In the genomic region with DNA sequence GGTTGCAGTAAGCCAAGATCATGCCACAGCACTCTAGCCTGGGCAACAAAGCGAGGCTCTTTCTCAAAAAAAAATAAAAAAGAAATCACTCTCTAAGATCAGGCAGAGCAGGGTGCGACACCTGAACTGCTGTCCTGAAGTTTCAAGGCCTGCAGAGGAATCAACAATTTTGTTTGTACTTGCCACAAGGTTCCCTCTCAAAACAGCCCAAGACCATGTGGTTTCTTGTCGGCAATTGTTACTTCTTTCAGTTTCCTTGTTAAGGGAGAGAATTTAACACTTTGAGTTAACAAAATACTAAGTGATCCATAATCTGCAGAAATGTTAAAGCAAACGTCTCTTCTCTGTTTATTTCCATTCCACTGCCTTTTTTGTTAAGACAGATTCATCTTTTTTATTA, we compare ENCODE assay signal across 25 cellular contexts. TPM values are rescaled to one million over a fixed set of nuclear protein-coding genes. Genes with fewer than 3 reads are reported as not detected.
DNase-seq lines count a peak whose midpoint lies in the region; ATAC-seq and TF ChIP-seq lines count a peak whose summit lies in the region.
"Had no signal": no experiment of that assay in that cellular context is flagged by ENCODE, and none has a peak within 500 bp of the region (broad histone marks: within the 10 kb centered on the region; RNA-seq: fewer than 3 reads in every experiment).

No MANE protein-coding gene starts in this region.

- H4K20me1 ChIP-seq in smooth muscle cell (ENCODE audit: low read depth) = peaks cover 95% of the 10 kb centered on the region

- H3K27ac ChIP-seq in smooth muscle cell (ENCODE audit: low read depth) = peak overlapping the region; percentile 73
- H3K27ac ChIP-seq: esophagus squamous epithelium, right lobe of liver, SJSA1, suprapubic skin, WERI-Rb-1 had no signal

- no peak overlapping the region for H3K4me2 ChIP-seq in smooth muscle cell

- H3K9me3 Mint-ChIP-seq in activated naive CD4-positive, alpha-beta T cell treated with anti-CD3 and anti-CD28 coated beads for 36 hours = no peaks in the 10 kb centered on the region
- H3K9me3 Mint-ChIP-seq in HFFc6 = no peaks in the 10 kb centered on the region
- H3K9me3 Mint-ChIP-seq in activated naive CD8-positive, alpha-beta T cell (ENCODE audit: low read depth) = no peaks in the 10 kb centered on the region
- H3K9me3 Mint-ChIP-seq: H9 had no signal

- TF ChIP-seq CTCF in HFFc6 (IDR thresholded peaks at IDR 0.05) (no peak), smooth muscle cell (IDR thresholded peaks at IDR 0.05; ENCODE audit: borderline replicate concordance, insufficient read depth, poor library complexity, severe bottlenecking) (no peak)

- H3K9ac ChIP-seq in smooth muscle cell (ENCODE audit: low read depth) = no peak overlapping the region

- no peak overlapping the region for H3K4me3 Mint-ChIP-seq in activated naive CD4-positive, alpha-beta T cell treated with anti-CD3 and anti-CD28 coated beads for 36 hours
- H3K4me3 Mint-ChIP-seq in HFFc6 = no peak overlapping the region
- H3K4me3 Mint-ChIP-seq in activated naive CD8-positive, alpha-beta T cell = peak overlapping the region; percentile 5
- H3K4me3 Mint-ChIP-seq: H9 had no signal

- peaks cover 46% of the 10 kb centered on the region for H3K4me1 Mint-ChIP-seq in activated naive CD4-positive, alpha-beta T cell treated with anti-CD3 and anti-CD28 coated beads for 36 hours (ENCODE audit: low read depth)
- peaks cover 31% of the 10 kb centered on the region for H3K4me1 Mint-ChIP-seq in HFFc6 (ENCODE audit: low read depth)
- H3K4me1 Mint-ChIP-seq in activated naive CD8-positive, alpha-beta T cell (ENCODE audit: low read depth) = peaks cover 60% of the 10 kb centered on the region
- H3K4me1 Mint-ChIP-seq: H9 had no signal

- CTCF ChIA-PET in activated naive CD4-positive, alpha-beta T cell treated with anti-CD3 and anti-CD28 coated beads for 36 hours (lab: Charles Lee) = interaction anchor here (1.1 kb wide), 1 partner anchor 21 kb away, joined by 3 read pairs; no protein-coding TSS in a partner anchor

- no peaks in the 10 kb centered on the region for H3K9me3 ChIP-seq in smooth muscle cell (replicated peaks; ENCODE audit: low read depth)
- H3K9me3 ChIP-seq: esophagus squamous epithelium, ovary, right lobe of liver, SJSA1, suprapubic skin had no signal

- peaks cover 60% of the 10 kb centered on the region for H3K79me2 ChIP-seq in smooth muscle cell (ENCODE audit: low read depth)

- H3K4me3 ChIP-seq in smooth muscle cell = no peak overlapping the region
- H3K4me3 ChIP-seq: esophagus squamous epithelium, ovary, right lobe of liver, SJSA1, suprapubic skin had no signal

- 80% methylated on average over 4 of the region's 4 CpGs for WGBS in smooth muscle cell (ENCODE audit: low lambda C conversion rate)

- intact Hi-C loops in activated naive CD4-positive, alpha-beta T cell treated with anti-CD3 and anti-CD28 coated beads for 36 hours (cut with micrococcal nuclease) = no loop called here

- ATAC-seq in HG02571 (IDR thresholded peaks at IDR 0.05; ENCODE audit: unreplicated experiment) = no peak
- no peak for ATAC-seq in SK-N-SH treated with all-trans-retinoic acid at 6 μM for 48 hours
- ATAC-seq: right lobe of liver had no signal

- H3F3A ChIP-seq in smooth muscle cell (ENCODE audit: low read depth) = peaks cover 19% of the 10 kb centered on the region

- H2AFZ ChIP-seq in smooth muscle cell (ENCODE audit: low read depth) = no peak overlapping the region

- H3K4me1 ChIP-seq in smooth muscle cell (ENCODE audit: low read depth) = no peaks in the 10 kb centered on the region
- H3K4me1 ChIP-seq: suprapubic skin had no signal

- no peaks in the 10 kb centered on the region for H3K36me3 ChIP-seq in smooth muscle cell (ENCODE audit: low read depth)
- H3K36me3 ChIP-seq: ovary, right lobe of liver, SJSA1 had no signal

- peak; percentile 29 for DNase-seq in activated naive CD4-positive, alpha-beta T cell treated with anti-CD3 and anti-CD28 coated beads for 36 hours
- no peak for DNase-seq in activated naive CD4-positive, alpha-beta T cell treated with Interleukin-2 at 50 U/mL for 16 hours
- DNase-seq in HFFc6 (no peak), smooth muscle cell (lab: John Stamatoyannopoulos, UW; ENCODE audit: unreplicated experiment) (no peak), NCI-H146 treated with DMSO at 0.1 percent for 48 hours (lab: John Stamatoyannopoulos, UW; ENCODE audit: unreplicated experiment) (no peak)
- DNase-seq: activated CD8-positive, alpha-beta memory T cell treated with anti-CD3 and anti-CD28 coated beads for 24 hours; activated gamma-delta T cell; DMS153; esophagus squamous epithelium; GF-D8; H9; left cardiac atrium; mesenchymal stem cell; NCI-H1417; NCI-H510A treated with DMSO at 0.1 percent for 48 hours; ovary; right lobe of liver; stimulated activated CD4-positive, alpha-beta T cell treated with anti-CD3 and anti-CD28 coated beads, Interleukin-15, amount 100 ng/mL, for 24 hours; WERI-Rb-1 had no signal

- no peaks in the 10 kb centered on the region for H3K27me3 ChIP-seq in smooth muscle cell (ENCODE audit: low read depth)
- H3K27me3 ChIP-seq: esophagus squamous epithelium, ovary, right lobe of liver, SJSA1, suprapubic skin had no signal

- H3K36me3 Mint-ChIP-seq in activated naive CD4-positive, alpha-beta T cell treated with anti-CD3 and anti-CD28 coated beads for 36 hours (ENCODE audit: low read depth) = peaks cover 8% of the 10 kb centered on the region
- H3K36me3 Mint-ChIP-seq in HFFc6 (ENCODE audit: low read depth) = peaks cover 9% of the 10 kb centered on the region; the same call in 1 of the 2 replicates
- H3K36me3 Mint-ChIP-seq in activated naive CD8-positive, alpha-beta T cell = peaks cover 9% of the 10 kb centered on the region

- H3K27ac Mint-ChIP-seq in activated naive CD4-positive, alpha-beta T cell treated with anti-CD3 and anti-CD28 coated beads for 36 hours = peak overlapping the region; percentile 30
- peak overlapping the region; percentile 66; the same call in 1 of the 2 replicates for H3K27ac Mint-ChIP-seq in HFFc6
- H3K27ac Mint-ChIP-seq in activated naive CD8-positive, alpha-beta T cell = peak overlapping the region; percentile 85
- H3K27ac Mint-ChIP-seq: H9 had no signal

- no peaks in the 10 kb centered on the region for H3K27me3 Mint-ChIP-seq in activated naive CD4-positive, alpha-beta T cell treated with anti-CD3 and anti-CD28 coated beads for 36 hours (ENCODE audit: low read depth)
- H3K27me3 Mint-ChIP-seq in HFFc6 (ENCODE audit: insufficient read depth) = no peaks in the 10 kb centered on the region
- no peaks in the 10 kb centered on the region for H3K27me3 Mint-ChIP-seq in activated naive CD8-positive, alpha-beta T cell

TF ChIP-seq in SK-N-SH treated with all-trans-retinoic acid at 6 μM for 48 hours, 23 proteins besides CTCF, POLR2A, EP300 and RAD21 (continues in another document):
- TF ChIP-seq, protein P1, sequence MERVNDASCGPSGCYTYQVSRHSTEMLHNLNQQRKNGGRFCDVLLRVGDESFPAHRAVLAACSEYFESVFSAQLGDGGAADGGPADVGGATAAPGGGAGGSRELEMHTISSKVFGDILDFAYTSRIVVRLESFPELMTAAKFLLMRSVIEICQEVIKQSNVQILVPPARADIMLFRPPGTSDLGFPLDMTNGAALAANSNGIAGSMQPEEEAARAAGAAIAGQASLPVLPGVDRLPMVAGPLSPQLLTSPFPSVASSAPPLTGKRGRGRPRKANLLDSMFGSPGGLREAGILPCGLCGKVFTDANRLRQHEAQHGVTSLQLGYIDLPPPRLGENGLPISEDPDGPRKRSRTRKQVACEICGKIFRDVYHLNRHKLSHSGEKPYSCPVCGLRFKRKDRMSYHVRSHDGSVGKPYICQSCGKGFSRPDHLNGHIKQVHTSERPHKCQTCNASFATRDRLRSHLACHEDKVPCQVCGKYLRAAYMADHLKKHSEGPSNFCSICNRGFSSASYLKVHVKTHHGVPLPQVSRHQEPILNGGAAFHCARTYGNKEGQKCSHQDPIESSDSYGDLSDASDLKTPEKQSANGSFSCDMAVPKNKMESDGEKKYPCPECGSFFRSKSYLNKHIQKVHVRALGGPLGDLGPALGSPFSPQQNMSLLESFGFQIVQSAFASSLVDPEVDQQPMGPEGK (CRISPR knock-in tag; IDR thresholded peaks at IDR 0.05; ENCODE audit: borderline replicate concordance) = no peak
- TF ChIP-seq, protein P2, sequence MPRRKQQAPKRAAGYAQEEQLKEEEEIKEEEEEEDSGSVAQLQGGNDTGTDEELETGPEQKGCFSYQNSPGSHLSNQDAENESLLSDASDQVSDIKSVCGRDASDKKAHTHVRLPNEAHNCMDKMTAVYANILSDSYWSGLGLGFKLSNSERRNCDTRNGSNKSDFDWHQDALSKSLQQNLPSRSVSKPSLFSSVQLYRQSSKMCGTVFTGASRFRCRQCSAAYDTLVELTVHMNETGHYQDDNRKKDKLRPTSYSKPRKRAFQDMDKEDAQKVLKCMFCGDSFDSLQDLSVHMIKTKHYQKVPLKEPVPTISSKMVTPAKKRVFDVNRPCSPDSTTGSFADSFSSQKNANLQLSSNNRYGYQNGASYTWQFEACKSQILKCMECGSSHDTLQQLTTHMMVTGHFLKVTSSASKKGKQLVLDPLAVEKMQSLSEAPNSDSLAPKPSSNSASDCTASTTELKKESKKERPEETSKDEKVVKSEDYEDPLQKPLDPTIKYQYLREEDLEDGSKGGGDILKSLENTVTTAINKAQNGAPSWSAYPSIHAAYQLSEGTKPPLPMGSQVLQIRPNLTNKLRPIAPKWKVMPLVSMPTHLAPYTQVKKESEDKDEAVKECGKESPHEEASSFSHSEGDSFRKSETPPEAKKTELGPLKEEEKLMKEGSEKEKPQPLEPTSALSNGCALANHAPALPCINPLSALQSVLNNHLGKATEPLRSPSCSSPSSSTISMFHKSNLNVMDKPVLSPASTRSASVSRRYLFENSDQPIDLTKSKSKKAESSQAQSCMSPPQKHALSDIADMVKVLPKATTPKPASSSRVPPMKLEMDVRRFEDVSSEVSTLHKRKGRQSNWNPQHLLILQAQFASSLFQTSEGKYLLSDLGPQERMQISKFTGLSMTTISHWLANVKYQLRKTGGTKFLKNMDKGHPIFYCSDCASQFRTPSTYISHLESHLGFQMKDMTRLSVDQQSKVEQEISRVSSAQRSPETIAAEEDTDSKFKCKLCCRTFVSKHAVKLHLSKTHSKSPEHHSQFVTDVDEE (CRISPR knock-in tag; IDR thresholded peaks at IDR 0.05) = no peak
- no peak for TF ChIP-seq OSR1 (CRISPR knock-in tag; IDR thresholded peaks at IDR 0.05)
- no peak for TF ChIP-seq ZNF70 (CRISPR knock-in tag; IDR thresholded peaks at IDR 0.05)
- no peak for TF ChIP-seq ISL1 (CRISPR knock-in tag; IDR thresholded peaks at IDR 0.05)
- no peak for TF ChIP-seq PPARA (CRISPR knock-in tag; IDR thresholded peaks at IDR 0.05; ENCODE audit: borderline replicate concordance)

RNA-seq across cellular contexts. Expression of a gene that starts 36.5 kb away (rescaled TPM):
- 1 to 10 TPM; 8.4 to 8.6 TPM for total RNA-seq in activated naive CD4-positive, alpha-beta T cell treated with anti-CD3 and anti-CD28 coated beads for 36 hours
- total RNA-seq in HFFc6 (2021; fragmentation: NEBNext Ultra II Directional; extraction: Animal tissue kit (Norgen Biotek cat#: 25700)) = 10 to 100 TPM; 13.7 to 15.1 (median 14.4) TPM
- 29.8 and 33.6 TPM in 2 replicates for total RNA-seq in smooth muscle cell
- 19.1 and 19.8 TPM in 2 replicates for polyA plus RNA-seq in smooth muscle cell

RNA-seq across cellular contexts. Expression of a gene that starts 46.6 kb away (rescaled TPM):
- under 1 TPM; 0.33 to 0.54 TPM for total RNA-seq in activated naive CD4-positive, alpha-beta T cell treated with anti-CD3 and anti-CD28 coated beads for 36 hours
- 1 to 10 TPM in 1 of 6 experiments, under 1 TPM in 5; 0.45 to 1.2 (median 0.54) TPM for total RNA-seq in HFFc6 (2021; fragmentation: NEBNext Ultra II Directional; extraction: Animal tissue kit (Norgen Biotek cat#: 25700))
- 0.45 and 3.8 TPM in 2 replicates for total RNA-seq in smooth muscle cell
- polyA plus RNA-seq in smooth muscle cell = 3.8 and 4.9 TPM in 2 replicates
- total RNA-seq: T-helper 2 cell treated with Interferon-gamma antibody and Interleukin-4, amounts not matched to agents 100 ng/mL and 5 ng/mL, for 36 hours had no signal

Comparison
In these comparisons a context has a peak if more than half of its experiments do, and no peak if none do; other contexts are left out.
1. H3K27ac Mint-ChIP-seq: peak in every context shown above with its lines; median percentile 85 in activated naive CD8-positive, alpha-beta T cell; 66 in HFFc6; 30 in activated naive CD4-positive, alpha-beta T cell treated with anti-CD3 and anti-CD28 coated beads for 36 hours.